ENCODE assay signal across 8 cellular contexts in genomic region chr16:84952335-84953050, GRCh38. TPM values are rescaled to one million over a fixed set of nuclear protein-coding genes. Genes with fewer than 3 reads are reported as not detected.
DNase-seq lines count a peak whose midpoint lies in the region; ATAC-seq and TF ChIP-seq lines count a peak whose summit lies in the region.

No MANE protein-coding gene starts in this region.

- no peaks in the 10 kb centered on the region for H3K4me1 ChIP-seq in DOHH2 (ENCODE audit: control insufficient read depth, low read length)

- H3K4me3 ChIP-seq in DOHH2 (ENCODE audit: low read length): no peak overlapping the region

- H3K27ac ChIP-seq in DOHH2 (ENCODE audit: low read depth, low read length): no peak overlapping the region

- peak; percentile 31 for DNase-seq in NCI-H526 treated with DMSO at 0.1 percent for 48 hours (lab: John Stamatoyannopoulos, UW)
- peak; percentile 59 to 66 for DNase-seq in activated CD4-positive, alpha-beta T cell treated with anti-CD3 and anti-CD28 coated beads, Interleukin-2, amount 50 U/mL, for 4 hours
- peak; percentile 86 for DNase-seq in ecto neural progenitor cell (ENCODE audit: low spot score)
- peak; percentile 80 to 89 for DNase-seq in lung microvascular endothelial cell (ENCODE audit: low read depth in 2 of 2)
- peak; percentile 49 to 57 (median 52) for DNase-seq in stimulated activated CD4-positive, alpha-beta T cell treated with anti-CD3 and anti-CD28 coated beads, TNF-alpha, amount 100 ng/mL, for 48 hours (ENCODE audit: low read depth in 3 of 3)
- DNase-seq in GOT3 (lab: John Stamatoyannopoulos, UW): no peak

- no peak overlapping the region for H3K4me2 ChIP-seq in DOHH2 (ENCODE audit: low read length)

- peak; percentile 47 for ATAC-seq in HG02981 (IDR thresholded peaks at IDR 0.05; ENCODE audit: unreplicated experiment)

- no peaks in the 10 kb centered on the region for H3K9me2 ChIP-seq in DOHH2 (replicated peaks; ENCODE audit: control insufficient read depth, low read length)

- peak; percentile 78 for TF ChIP-seq CTCF in DOHH2 (IDR thresholded peaks at IDR 0.05; ENCODE audit: low read depth, low read length, poor library complexity, severe bottlenecking)

- no peaks in the 10 kb centered on the region for H4K20me1 ChIP-seq in DOHH2 (ENCODE audit: control insufficient read depth, insufficient read depth, low read depth, low read length)

- no peaks in the 10 kb centered on the region for H3F3A ChIP-seq in DOHH2 (ENCODE audit: control insufficient read depth, insufficient read depth)

- H3K27me3 ChIP-seq in DOHH2 (ENCODE audit: control insufficient read depth, low read length): peaks cover 13% of the 10 kb centered on the region

- no peaks in the 10 kb centered on the region for H3K9me3 ChIP-seq in DOHH2 (ENCODE audit: control insufficient read depth, insufficient read depth, low read length)

- H3K36me3 ChIP-seq in DOHH2 (ENCODE audit: control insufficient read depth, low read length): no peaks in the 10 kb centered on the region

- H3K79me2 ChIP-seq in DOHH2 (ENCODE audit: control insufficient read depth, low read length): no peaks in the 10 kb centered on the region

RNA-seq across cellular contexts. Expression of gene ZDHHC7, which starts 58.8 kb away (rescaled TPM):
- 27.7 and 32.9 TPM in 2 replicates for total RNA-seq in lung microvascular endothelial cell
